In the genomic region with DNA sequence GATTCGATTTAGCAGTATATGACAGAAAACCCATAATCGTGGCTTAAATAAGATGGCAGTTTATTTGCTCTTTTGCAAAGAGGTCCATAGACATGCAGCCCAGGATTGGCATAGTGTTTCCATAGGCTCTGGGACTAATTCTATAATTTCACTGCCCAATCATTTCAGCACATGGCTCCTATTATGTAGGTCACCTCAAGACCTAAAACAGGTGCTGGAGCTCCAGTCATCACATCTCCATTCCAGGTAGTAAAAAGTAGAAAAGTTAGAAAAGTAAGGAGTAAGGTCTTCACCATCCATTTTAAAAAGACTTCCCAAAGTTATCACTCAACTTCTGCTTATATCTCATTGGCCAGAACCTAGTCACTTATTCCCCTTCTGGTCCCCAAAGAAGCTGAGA, we compare ENCODE assay signal across 8 cellular contexts.
"Had no signal": no experiment of that assay in that cellular context is flagged by ENCODE, and none has a peak within 500 bp of the region (broad histone marks: within the 10 kb centered on the region; RNA-seq: fewer than 3 reads in every experiment).

No MANE protein-coding gene starts in this region.

- H3K9ac ChIP-seq: KMS-11 had no signal

- ATAC-seq: HepG2 had no signal

- H3K36me3 Mint-ChIP-seq: IgD-negative memory B cell had no signal

- H3K4me2 ChIP-seq: KMS-11 had no signal

- H3K27ac Mint-ChIP-seq: IgD-negative memory B cell had no signal

- DNase-seq: IMR-90, KBM-7, KG1 had no signal

- FAIRE-seq: HepG2, HTR-8/SVneo had no signal

- H3K27ac ChIP-seq: HL-60, KMS-11 had no signal
